35 cellular contexts compared by ENCODE assay signal in the genomic region with DNA sequence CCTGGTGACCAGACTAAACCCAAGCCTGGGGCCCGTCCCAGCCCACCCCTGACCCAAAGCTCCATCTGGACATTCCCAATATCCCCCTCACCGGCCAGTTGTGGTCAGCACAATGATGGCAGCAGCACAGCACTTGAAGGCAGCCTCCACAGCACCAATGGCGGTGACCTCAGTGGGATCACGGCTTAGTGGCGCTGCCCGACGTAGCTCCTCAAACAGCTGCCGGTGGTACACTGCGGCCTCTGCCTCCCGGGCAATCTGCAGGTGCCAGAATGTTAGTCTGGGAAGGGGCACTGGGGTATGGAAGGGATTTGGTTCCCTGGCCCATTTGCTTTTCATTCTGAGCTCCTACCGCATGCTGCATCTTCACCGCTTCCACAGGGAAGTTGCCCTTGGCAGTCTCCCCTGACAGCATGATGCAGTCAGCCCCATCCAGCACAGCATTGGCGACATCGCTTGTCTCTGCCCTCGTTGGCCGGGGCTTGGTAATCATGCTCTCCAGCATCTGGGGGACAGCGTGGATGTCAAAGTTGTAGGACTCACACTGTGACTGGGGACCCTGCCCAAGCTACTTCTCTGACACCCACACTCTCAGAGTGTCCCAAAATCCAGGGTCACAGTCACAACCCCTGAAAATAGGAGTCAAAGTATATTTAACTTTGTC. TPM values are rescaled to one million over a fixed set of nuclear protein-coding genes. Genes with fewer than 3 reads are reported as not detected.
"Had no signal": no experiment of that assay in that cellular context is flagged by ENCODE, and none has a peak within 500 bp of the region (broad histone marks: within the 10 kb centered on the region; RNA-seq: fewer than 3 reads in every experiment).

No MANE protein-coding gene starts in this region.

- ATAC-seq: activated CD4-positive, CD25-positive, alpha-beta regulatory T cell treated with anti-CD3 and anti-CD28 coated beads, Interleukin-2, amount 50 U/mL, for 24 hours; activated CD8-positive, alpha-beta T cell treated with anti-CD3 and anti-CD28 coated beads for 36 hours; activated T-cell treated with anti-CD3 and anti-CD28 coated beads, Interleukin-2, amount 50 U/mL, for 4 hours; activated T-helper 17 cell treated with anti-CD3 and anti-CD28 coated beads, Interleukin-2, amount 50 U/mL, for 72 hours; body of pancreas; gastroesophageal sphincter; heart right ventricle; T-helper 17 cell had no signal

- H3K9me3 Mint-ChIP-seq: activated B cell treated with CpG ODN at 0.5 μM for 24 hours; activated CD8-positive, alpha-beta T cell treated with anti-CD3 and anti-CD28 coated beads for 36 hours; activated naive CD4-positive, alpha-beta T cell treated with anti-CD3 and anti-CD28 coated beads for 36 hours; activated naive CD4-positive, alpha-beta T cell treated with anti-CD3 and anti-CD28 coated beads, Interleukin-2, amount 50 U/mL, for 24 hours; activated naive CD8-positive, alpha-beta T cell treated with anti-CD3 and anti-CD28 coated beads, Interleukin-2, amount 10 ng/mL, durations not matched to agents 7 days and 5 days; activated T-cell treated with anti-CD3 and anti-CD28 coated beads, Interleukin-2, amount 50 U/mL, for 4 hours; activated T-helper 17 cell treated with anti-CD3 and anti-CD28 coated beads, Interleukin-2, amount 50 U/mL, for 72 hours; T-helper 2 cell treated with Interferon-gamma antibody and Interleukin-4, amounts not matched to agents 5 μg/mL and 100 μg/mL, for 36 hours had no signal

- H3K27ac Mint-ChIP-seq: activated B cell treated with CpG ODN at 0.5 μM for 24 hours; activated CD8-positive, alpha-beta T cell treated with anti-CD3 and anti-CD28 coated beads for 36 hours; activated naive CD4-positive, alpha-beta T cell treated with anti-CD3 and anti-CD28 coated beads for 36 hours; activated naive CD4-positive, alpha-beta T cell treated with anti-CD3 and anti-CD28 coated beads, Interleukin-2, amount 50 U/mL, for 24 hours; activated naive CD8-positive, alpha-beta T cell treated with anti-CD3 and anti-CD28 coated beads, Interleukin-2, amount 10 ng/mL, durations not matched to agents 7 days and 5 days; activated T-helper 17 cell treated with anti-CD3 and anti-CD28 coated beads, Interleukin-2, amount 50 U/mL, for 72 hours; T-helper 17 cell; T-helper 2 cell treated with Interferon-gamma antibody and Interleukin-4, amounts not matched to agents 5 μg/mL and 100 μg/mL, for 36 hours had no signal

- DNase-seq: activated B cell treated with CpG ODN at 0.5 μM for 24 hours; activated CD4-positive, alpha-beta T cell treated with anti-CD3 and anti-CD28 coated beads for 48 hours; activated CD4-positive, alpha-beta T cell treated with anti-CD3 and anti-CD28 coated beads, Interleukin-2, amount 50 U/mL, for 1 hour; activated CD4-positive, alpha-beta T cell treated with anti-CD3 and anti-CD28 coated beads, Interleukin-2, amount 50 U/mL, for 48 hours; activated CD8-positive, alpha-beta memory T cell treated with anti-CD3 and anti-CD28 coated beads for 24 hours; activated CD8-positive, alpha-beta T cell treated with anti-CD3 and anti-CD28 coated beads for 36 hours; activated effector memory CD4-positive, alpha-beta T cell treated with Interleukin-2 at 50 U/mL for 16 hours; activated naive CD4-positive, alpha-beta T cell treated with anti-CD3 and anti-CD28 coated beads for 36 hours; activated naive CD8-positive, alpha-beta T cell treated with anti-CD3 and anti-CD28 coated beads, Interleukin-2, amount 10 ng/mL, durations not matched to agents 7 days and 5 days; activated T-cell treated with anti-CD3 and anti-CD28 coated beads, Interleukin-2, amount 50 U/mL, for 4 hours; body of pancreas; central memory CD4-positive, alpha-beta T cell; cerebellar nuclear complex; colonic mucosa; effector CD8-positive, alpha-beta T cell; esophagus squamous epithelium; foreskin melanocyte; heart right ventricle; T-helper 1 cell; T-helper 17 cell; T1000; WERI-Rb-1 had no signal

- H3K36me3 Mint-ChIP-seq: activated naive CD4-positive, alpha-beta T cell treated with anti-CD3 and anti-CD28 coated beads, Interleukin-2, amount 50 U/mL, for 24 hours had no signal

- H3K27ac ChIP-seq: body of pancreas, cardiac muscle cell, colonic mucosa, epithelial cell of prostate, esophagus squamous epithelium, gastroesophageal sphincter, heart right ventricle had no signal

- H3K4me3 ChIP-seq: body of pancreas, cardiac muscle cell, colonic mucosa, esophagus squamous epithelium, gastroesophageal sphincter, heart right ventricle had no signal

- FAIRE-seq: endometrium, endothelial cell of umbilical vein had no signal

- H3K4me1 ChIP-seq: colonic mucosa had no signal

- H3K36me3 ChIP-seq: cardiac muscle cell, colonic mucosa, gastroesophageal sphincter, heart right ventricle had no signal

- H3K9me3 ChIP-seq: body of pancreas, colonic mucosa, esophagus squamous epithelium, gastroesophageal sphincter, heart right ventricle had no signal

RNA-seq across cellular contexts. Expression of a gene that starts 8.0 kb away (rescaled TPM):
- total RNA-seq: activated CD8-positive, alpha-beta T cell treated with anti-CD3 and anti-CD28 coated beads for 36 hours; activated naive CD4-positive, alpha-beta T cell treated with anti-CD3 and anti-CD28 coated beads for 36 hours; activated naive CD8-positive, alpha-beta T cell treated with anti-CD3 and anti-CD28 coated beads, Interleukin-2, amount 10 ng/mL, durations not matched to agents 7 days and 5 days; activated T-helper 17 cell treated with anti-CD3 and anti-CD28 coated beads, Interleukin-2, amount 50 U/mL, for 72 hours; body of pancreas; dermis microvascular lymphatic vessel endothelial cell; endothelial cell of umbilical vein; fibroblast of lung; fibroblast of villous mesenchyme; gastroesophageal sphincter; glomerular endothelial cell; T-helper 17 cell had no signal
- polyA plus RNA-seq: cardiac muscle cell, endothelial cell of umbilical vein, fibroblast of lung, heart right ventricle had no signal
